Comparison of ENCODE assay signal across 1 cellular context in genomic region chr15:38496151-38496550, GRCh38.
TF ChIP-seq lines count a peak whose summit lies in the region.

No MANE protein-coding gene starts in this region.

TF ChIP-seq in GM23338, 12 proteins besides CTCF, POLR2A, EP300 and RAD21 (continued from another document):
- TF ChIP-seq ETS1 (IDR thresholded peaks at IDR 0.05): no peak
- TF ChIP-seq EZH2phosphoT487 (IDR thresholded peaks at IDR 0.05; ENCODE audit: unreplicated experiment): no peak
- no peak for TF ChIP-seq JUNB (IDR thresholded peaks at IDR 0.05; ENCODE audit: unreplicated experiment)
- TF ChIP-seq STAT1 (IDR thresholded peaks at IDR 0.05; ENCODE audit: unreplicated experiment): no peak
- no peak for TF ChIP-seq ZNF462 (CRISPR knock-in tag; IDR thresholded peaks at IDR 0.05)
- no peak for TF ChIP-seq POLR2AphosphoS5 (IDR thresholded peaks at IDR 0.05; ENCODE audit: low read depth)
- TF ChIP-seq EZH2 (IDR thresholded peaks at IDR 0.05; ENCODE audit: low read depth, unreplicated experiment): no peak
- no peak for TF ChIP-seq ZNF114 (CRISPR knock-in tag; IDR thresholded peaks at IDR 0.05)
